ENCODE assay signal across 8 cellular contexts in the genomic region with DNA sequence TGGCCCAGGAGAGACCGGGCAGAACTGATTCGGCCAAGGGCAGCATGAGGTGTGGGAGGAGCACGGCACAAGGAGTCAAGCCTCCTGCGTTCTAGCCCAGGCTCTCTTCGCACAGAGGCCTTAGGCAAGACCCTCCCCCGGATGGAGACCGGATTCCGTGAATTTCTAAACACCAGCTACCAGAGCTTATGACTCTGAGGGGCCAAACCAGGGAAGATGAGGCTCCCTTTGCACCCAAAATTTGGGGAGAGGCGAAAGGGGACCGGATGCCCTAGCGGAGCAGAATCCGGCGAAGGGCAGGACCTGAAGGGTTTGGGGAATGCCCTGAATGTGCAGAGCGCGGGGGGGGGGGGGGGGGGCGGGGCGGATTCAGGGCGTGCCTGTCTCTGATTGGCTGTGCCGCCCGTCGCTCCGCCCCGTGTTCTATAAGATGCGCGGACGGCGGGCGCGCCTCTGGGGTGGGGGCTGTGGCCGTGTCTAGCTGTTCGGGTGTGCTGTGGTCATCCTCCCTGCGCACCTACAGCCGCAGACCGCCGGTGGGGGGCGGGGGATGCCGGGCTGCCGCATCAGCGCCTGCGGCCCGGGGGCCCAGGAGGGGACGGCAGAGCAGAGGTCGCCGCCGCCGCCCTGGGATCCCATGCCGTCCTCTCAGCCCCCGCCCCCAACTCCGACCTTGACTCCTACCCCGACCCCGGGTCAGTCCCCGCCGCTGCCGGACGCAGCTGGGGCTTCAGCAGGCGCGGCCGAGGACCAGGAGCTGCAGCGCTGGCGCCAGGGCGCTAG. TPM values are rescaled to one million over a fixed set of nuclear protein-coding genes. Genes with fewer than 3 reads are reported as not detected.
A peak's percentile ranks its signal among the peaks of the same experiment; 100 is the strongest.
DNase-seq lines count a peak whose midpoint lies in the region; ATAC-seq and TF ChIP-seq lines count a peak whose summit lies in the region.

A gene with protein sequence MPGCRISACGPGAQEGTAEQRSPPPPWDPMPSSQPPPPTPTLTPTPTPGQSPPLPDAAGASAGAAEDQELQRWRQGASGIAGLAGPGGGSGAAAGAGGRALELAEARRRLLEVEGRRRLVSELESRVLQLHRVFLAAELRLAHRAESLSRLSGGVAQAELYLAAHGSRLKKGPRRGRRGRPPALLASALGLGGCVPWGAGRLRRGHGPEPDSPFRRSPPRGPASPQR (plus strand): TSS at position 456 of the 783 bp plus-strand sequence. CDS start 95 bp downstream, at position 551.

- no peaks in the 10 kb centered on the region for H3K9me3 ChIP-seq in lung (ENCODE audit: control insufficient read depth in 2 of 2, insufficient read depth in 1 of 2, low read length in 1 of 2)

- no peaks in the 10 kb centered on the region for H3K36me3 ChIP-seq in lung (ENCODE audit: control insufficient read depth in 2 of 2, insufficient read depth in 2 of 2, low read length in 2 of 2)

- peak within 1 kb of the TSS; percentile 98 for H3K27ac Mint-ChIP-seq in Calu3 (ENCODE audit: unreplicated experiment)
- H3K27ac Mint-ChIP-seq in activated CD8-positive, alpha-beta T cell treated with anti-CD3 and anti-CD28 coated beads, Interleukin-2, amount 10 ng/mL, durations not matched to agents 7 days and 5 days, result no peak within 1 kb of the TSS

- CTCF ChIA-PET in Calu3 (lab: Charles Lee), result interaction anchor here (0.7 kb wide), 1 partner anchor 24 kb away, joined by 4 read pairs; no protein-coding TSS in a partner anchor
- CTCF ChIA-PET in HEK293T (lab: Yijun Ruan, JAX), result interaction anchor here (1.5 kb wide), 1 partner anchor 51 kb away, joined by 6 read pairs; no protein-coding TSS in a partner anchor
- CTCF ChIA-PET in activated CD8-positive, alpha-beta T cell treated with anti-CD3 and anti-CD28 coated beads, Interleukin-2, amount 10 ng/mL, durations not matched to agents 7 days and 5 days (lab: Charles Lee), result interaction anchor here (0.6 to 6.4 kb wide), 5 partner anchors 15 to 115 kb away, joined by 3 to 66 read pairs (median 4); no protein-coding TSS in a partner anchor

- 0 to 1% methylated on average over 40 to 59 of the region's 61 CpGs for WGBS in lung, 2 donors

- peak within 1 kb of the TSS; percentile 54 for H3K4me3 ChIP-seq in lung

- H3K27me3 Mint-ChIP-seq in Calu3 (ENCODE audit: unreplicated experiment), result no peaks in the 10 kb centered on the region
- H3K27me3 Mint-ChIP-seq in activated CD8-positive, alpha-beta T cell treated with anti-CD3 and anti-CD28 coated beads, Interleukin-2, amount 10 ng/mL, durations not matched to agents 7 days and 5 days (ENCODE audit: low read depth), result peaks cover 60% of the 10 kb centered on the region

- H3K4me3 Mint-ChIP-seq in Calu3 (ENCODE audit: low read depth, unreplicated experiment), result peak within 1 kb of the TSS; percentile 81
- H3K4me3 Mint-ChIP-seq in activated CD8-positive, alpha-beta T cell treated with anti-CD3 and anti-CD28 coated beads, Interleukin-2, amount 10 ng/mL, durations not matched to agents 7 days and 5 days, result peak within 1 kb of the TSS; percentile 68

- BruUV-seq in Calu3 (replicated peaks; lab: Mats Ljungman, UMichigan), result no TSS peak

- DNase-seq in Calu3 (peak; percentile 89), HEK293T (ENCODE audit: extremely low spot score) (peak; percentile 90), NCI-H460 (ENCODE audit: extremely low read depth, low read depth) (peak; percentile 47), lung (ENCODE audit: low spot score) (peak; percentile 70)
- peak; percentile 67 for DNase-seq in activated CD8-positive, alpha-beta T cell treated with anti-CD3 and anti-CD28 coated beads, Interleukin-2, amount 10 ng/mL, durations not matched to agents 7 days and 5 days
- peak; percentile 59 for DNase-seq in effector CD4-positive, alpha-beta T cell
- peak; percentile 42 to 70 (median 43) for DNase-seq in stimulated activated CD4-positive, alpha-beta T cell treated with anti-CD3 and anti-CD28 coated beads, TNF-alpha, amount 100 ng/mL, for 24 hours (ENCODE audit: low read depth in 3 of 3)

- intact Hi-C loops in Calu3 (cut with micrococcal nuclease; ENCODE audit: unreplicated experiment), result no loop called here

- no peaks in the 10 kb centered on the region for H3K27me3 ChIP-seq in lung (ENCODE audit: control insufficient read depth, insufficient read depth)

- H3K4me1 ChIP-seq in lung (ENCODE audit: control insufficient read depth in 2 of 2, insufficient read depth in 2 of 2, low read length in 2 of 2), result peaks cover 4 to 5% of the 10 kb centered on the region in 2 donors

- H3K27ac ChIP-seq in lung (ENCODE audit: low read depth in 1 of 2, low read length in 1 of 2), result peak within 1 kb of the TSS; percentile 56 to 61

- no peaks in the 10 kb centered on the region for H3K9me3 Mint-ChIP-seq in Calu3 (ENCODE audit: low read depth, unreplicated experiment)
- no peaks in the 10 kb centered on the region for H3K9me3 Mint-ChIP-seq in activated CD8-positive, alpha-beta T cell treated with anti-CD3 and anti-CD28 coated beads, Interleukin-2, amount 10 ng/mL, durations not matched to agents 7 days and 5 days (ENCODE audit: insufficient read depth)

- peaks cover 37% of the 10 kb centered on the region for H3K4me1 Mint-ChIP-seq in Calu3 (ENCODE audit: low read depth, unreplicated experiment)
- H3K4me1 Mint-ChIP-seq in activated CD8-positive, alpha-beta T cell treated with anti-CD3 and anti-CD28 coated beads, Interleukin-2, amount 10 ng/mL, durations not matched to agents 7 days and 5 days (ENCODE audit: low read depth), result peaks cover 19% of the 10 kb centered on the region

- peaks cover 84% of the 10 kb centered on the region for H3K36me3 Mint-ChIP-seq in Calu3 (ENCODE audit: insufficient read depth, unreplicated experiment)
- H3K36me3 Mint-ChIP-seq in activated CD8-positive, alpha-beta T cell treated with anti-CD3 and anti-CD28 coated beads, Interleukin-2, amount 10 ng/mL, durations not matched to agents 7 days and 5 days (ENCODE audit: low read depth), result no peaks in the 10 kb centered on the region

- POLR2A ChIA-PET in HEK293T (lab: Yijun Ruan, JAX), result interaction anchor here (1.1 to 2.0 kb wide), 5 partner anchors 25 to 161 kb away, joined by 3 to 5 read pairs (median 4); no protein-coding TSS in a partner anchor
- POLR2A ChIA-PET in activated CD8-positive, alpha-beta T cell treated with anti-CD3 and anti-CD28 coated beads, Interleukin-2, amount 10 ng/mL, durations not matched to agents 7 days and 5 days (lab: Charles Lee), result no interaction called here

- TF ChIP-seq CTCF in Calu3 (IDR thresholded peaks at IDR 0.05; ENCODE audit: unreplicated experiment) (no peak), lung (IDR thresholded peaks at IDR 0.05; ENCODE audit: control extremely low read depth, extremely low read depth) (no peak)

- ATAC-seq in activated CD8-positive, alpha-beta T cell treated with anti-CD3 and anti-CD28 coated beads, Interleukin-2, amount 10 ng/mL, durations not matched to agents 7 days and 5 days, result peak; percentile 63
- peak; percentile 32 for ATAC-seq in lung (ENCODE audit: insufficient read depth, low FRiP score)
- no peak for ATAC-seq in GM18870 (IDR thresholded peaks at IDR 0.05; ENCODE audit: unreplicated experiment)

TF ChIP-seq in HEK293T, 16 proteins besides CTCF, POLR2A, EP300 and RAD21:
- TF ChIP-seq PKNOX1 (IDR thresholded peaks at IDR 0.05) (peak; percentile 97), SUZ12 (IDR thresholded peaks at IDR 0.05) (no peak), ARNT (IDR thresholded peaks at IDR 0.05) (no peak), LEF1 (IDR thresholded peaks at IDR 0.05; ENCODE audit: borderline replicate concordance) (no peak), CTBP1 (IDR thresholded peaks at IDR 0.05; ENCODE audit: borderline replicate concordance) (no peak), TARDBP (IDR thresholded peaks at IDR 0.05) (no peak), HDGF (IDR thresholded peaks at IDR 0.05; ENCODE audit: borderline replicate concordance) (no peak), BHLHE40 (IDR thresholded peaks at IDR 0.05; ENCODE audit: borderline replicate concordance) (no peak)
TF ChIP-seq in HEK293T: peak in this region for 1.

RNA-seq across cellular contexts. Expression of the gene that starts here (rescaled TPM):
- total RNA-seq in Calu3 (2022), result 195 and 277 TPM in 2 replicates
- total RNA-seq in NCI-H460 (2014; rRNA removed; shearing (Covaris generic)), result 1.1 and 2.1 TPM in 2 replicates
- polyA plus RNA-seq in NCI-H460 (2014; cell fraction: nucleus; rRNA removed), result 2.1 and 2.6 TPM in 2 replicates
- not detected for total RNA-seq in activated CD8-positive, alpha-beta T cell treated with anti-CD3 and anti-CD28 coated beads, Interleukin-2, amount 10 ng/mL, durations not matched to agents 7 days and 5 days
- 10 to 100 TPM in 1 of 2 donors, 1 to 10 TPM in 1; 2.0 to 23.1 TPM for total RNA-seq in lung
- polyA plus RNA-seq in lung, result 10 to 100 TPM in 1 of 2 donors, 1 to 10 TPM in 1; 8.3 to 21.8 TPM

Comparison
In these comparisons a context has a peak if more than half of its experiments do, and no peak if none do; other contexts are left out.
1. Peak in DNase-seq and ATAC-seq in activated CD8-positive, alpha-beta T cell treated with anti-CD3 and anti-CD28 coated beads, Interleukin-2, amount 10 ng/mL, durations not matched to agents 7 days and 5 days; RNA of the gene not detected or under 1 TPM.